In the genomic region with DNA sequence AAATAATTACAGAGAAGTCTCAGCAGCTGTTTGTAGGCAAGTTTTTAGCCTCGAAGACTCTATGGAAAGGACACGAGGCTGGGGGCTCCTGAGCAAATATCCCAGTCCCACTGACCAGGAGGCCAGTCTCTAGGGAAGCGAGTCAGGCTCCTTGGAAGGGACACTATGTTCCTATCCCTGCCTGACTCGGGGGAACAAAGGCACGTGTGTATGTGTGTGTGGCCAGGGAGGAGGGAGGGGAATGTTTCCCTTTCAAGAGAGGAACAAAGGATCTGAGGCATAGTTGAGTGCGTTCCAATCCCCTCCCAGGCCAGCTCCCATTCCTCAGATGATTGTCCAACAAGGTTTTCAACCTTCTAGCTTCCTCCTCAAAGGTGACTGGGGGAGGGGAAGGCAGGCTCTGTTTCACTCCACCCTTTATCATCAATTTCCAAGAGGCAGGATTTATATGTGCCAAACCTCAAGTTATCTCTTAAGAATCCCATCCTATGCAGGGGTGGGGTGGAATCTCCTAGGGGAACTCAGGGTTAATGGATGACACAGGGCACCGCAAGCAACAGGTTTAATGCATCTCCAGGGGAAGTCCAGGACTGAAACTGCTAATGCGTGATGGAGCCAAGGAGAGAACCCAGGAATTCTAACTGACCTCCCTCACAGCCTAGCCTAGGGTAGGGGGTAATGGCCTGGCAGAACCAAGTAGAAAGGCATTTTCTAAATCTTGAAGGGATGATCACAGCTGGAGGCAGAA, we compare ENCODE assay signal across 8 cellular contexts. TPM values are rescaled to one million over a fixed set of nuclear protein-coding genes. Genes with fewer than 3 reads are reported as not detected.
DNase-seq lines count a peak whose midpoint lies in the region; FAIRE-seq and TF ChIP-seq lines count a peak whose summit lies in the region.

No MANE protein-coding gene starts in this region.

- in situ Hi-C loops in KBM-7 (cut with MboI; ENCODE audit: low pct_unique_long_range_greater_than_20kb, low sequenced_read_pairs), result no loop called here

- intact Hi-C loops in kidney (cut with DNase I), result no loop called here

- H3K27ac ChIP-seq in kidney (ENCODE audit: low read depth in 2 of 2, low read length in 2 of 2), result peak overlapping the region; percentile 91 to 97
- peak overlapping the region; percentile 50 to 96 for H3K27ac ChIP-seq in small intestine (ENCODE audit: low read depth in 1 of 2, low read length in 1 of 2)

- no peaks in the 10 kb centered on the region for H3K27me3 Mint-ChIP-seq in chondrocyte (ENCODE audit: low read depth)

- 19 to 33% (median 27%) methylated on average over 8 of the region's 8 CpGs for WGBS in small intestine, 3 donors

- H3K4me3 Mint-ChIP-seq in chondrocyte (ENCODE audit: unreplicated experiment), result peak overlapping the region; percentile 61

- TF ChIP-seq CTCF in chondrocyte (IDR thresholded peaks at IDR 0.05) (no peak), kidney (IDR thresholded peaks at IDR 0.05; ENCODE audit: borderline replicate concordance, extremely low read depth, insufficient read depth) (no peak)

- no peaks in the 10 kb centered on the region for H3K9me3 Mint-ChIP-seq in chondrocyte (ENCODE audit: low read depth)

- FAIRE-seq in kidney (lab: Jason Lieb, UNC) (no peak), small intestine (lab: Jason Lieb, UNC) (no peak), GM19239 (lab: Jason Lieb, UNC) (no peak)

- H3K36me3 ChIP-seq in kidney (ENCODE audit: control insufficient read depth in 1 of 2, insufficient read depth in 2 of 2, low read length in 2 of 2), result peaks cover 16 to 19% of the 10 kb centered on the region in 2 donors
- H3K36me3 ChIP-seq in small intestine (ENCODE audit: control insufficient read depth in 2 of 2, insufficient read depth in 2 of 2, low read length in 2 of 2), result peaks cover 0 to 2% of the 10 kb centered on the region in 2 donors

- H3K9me3 ChIP-seq in kidney (ENCODE audit: control insufficient read depth in 1 of 2, low read length in 2 of 2), result no peaks in the 10 kb centered on the region
- no peaks in the 10 kb centered on the region for H3K9me3 ChIP-seq in small intestine (ENCODE audit: control insufficient read depth, low read depth)

- H3K27me3 ChIP-seq in small intestine (ENCODE audit: control insufficient read depth in 2 of 2, insufficient read depth in 2 of 2, low read length in 2 of 2), result no peaks in the 10 kb centered on the region

- H3K4me1 Mint-ChIP-seq in chondrocyte (ENCODE audit: low read depth), result peaks cover 90% of the 10 kb centered on the region

- H3K4me3 ChIP-seq in kidney (ENCODE audit: low read length in 2 of 2) (peak overlapping the region; percentile 26 to 39), small intestine (ENCODE audit: low read depth in 1 of 2, low read length in 2 of 2) (no peak overlapping the region)

- peak overlapping the region; percentile 98 for H3K27ac Mint-ChIP-seq in chondrocyte (ENCODE audit: unreplicated experiment)

- H3K4me1 ChIP-seq in kidney (ENCODE audit: control insufficient read depth in 1 of 2, insufficient read depth in 1 of 2, low read depth in 1 of 2, low read length in 2 of 2) (peaks cover 68% of the 10 kb centered on the region in 2 donors), small intestine (ENCODE audit: control insufficient read depth in 2 of 2, insufficient read depth in 1 of 2, low read depth in 1 of 2, low read length in 1 of 2) (peaks cover 37 to 43% of the 10 kb centered on the region in 2 donors)

- DNase-seq in COR-L47 (lab: John Stamatoyannopoulos, UW), result peak; percentile 63
- peak; percentile 80 for DNase-seq in NCI-H2029 (lab: John Stamatoyannopoulos, UW)
- no peak for DNase-seq in chondrocyte (ENCODE audit: low spot score)
- peak; percentile 93 for DNase-seq in kidney
- DNase-seq in small intestine, result peak; percentile 83
- DNase-seq in KBM-7, result no peak
- DNase-seq in GM19239 (ENCODE audit: insufficient read length, low spot score), result no peak
- DNase-seq in activated CD4-positive, CD25-positive, alpha-beta regulatory T cell (lab: John Stamatoyannopoulos, UW), result no peak

- peak overlapping the region; percentile 50 to 59 for H3K9ac ChIP-seq in kidney (ENCODE audit: low read length in 2 of 2)

- peaks cover 34% of the 10 kb centered on the region for H3K36me3 Mint-ChIP-seq in chondrocyte (ENCODE audit: low read depth)

RNA-seq across cellular contexts. Expression of a gene that starts 9.9 kb away (rescaled TPM):
- total RNA-seq in chondrocyte, result 55.9 to 96.1 TPM (median 90.7 TPM) in 3 replicates
- total RNA-seq in kidney, result 139 TPM
- 132 TPM for polyA plus RNA-seq in kidney (ENCODE audit: insufficient read depth, low read depth, low replicate concordance)
- 100 to 1,000 TPM in 1 of 3 donors, 10 to 100 TPM in 2; 79.7 to 160 (median 92.8) TPM for polyA plus RNA-seq in small intestine

RNA-seq across cellular contexts. Expression of a gene that starts 26.4 kb away (rescaled TPM):
- total RNA-seq in chondrocyte (20.2 to 51.0 TPM (median 49.6 TPM) in 3 replicates), kidney (1.4 TPM)
- polyA plus RNA-seq in kidney (ENCODE audit: insufficient read depth, low read depth, low replicate concordance) (0.47 TPM), small intestine (10 to 100 TPM in 1 of 3 donors, 1 to 10 TPM in 1, under 1 TPM in 1; 0.81 to 27.8 (median 2.5) TPM)

Comparison
In these comparisons a context has a peak if more than half of its experiments do, and no peak if none do; other contexts are left out.
1. DNase-seq: peak in COR-L47 (single experiment), NCI-H2029 (single experiment), kidney (single experiment) and small intestine (single experiment); none in chondrocyte (single experiment), KBM-7 (single experiment), GM19239 (single experiment) and activated CD4-positive, CD25-positive, alpha-beta regulatory T cell (0 of 4).
2. H3K4me3 ChIP-seq: peak in kidney (2 of 2); none in small intestine (0 of 2).